In genomic region chr3:39061228-39061627, GRCh38 we compare ENCODE assay signal across 2 cellular contexts. TPM values are rescaled to one million over a fixed set of nuclear protein-coding genes. Genes with fewer than 3 reads are reported as not detected.
"Had no signal": no experiment of that assay in that cellular context is flagged by ENCODE, and none has a peak within 500 bp of the region (broad histone marks: within the 10 kb centered on the region; RNA-seq: fewer than 3 reads in every experiment).

No MANE protein-coding gene starts in this region.

RNA-seq across cellular contexts. Expression of gene SCN11A, which starts 9.5 kb away (rescaled TPM):
- total RNA-seq: epithelial cell of proximal tubule, foreskin keratinocyte had no signal
- polyA plus RNA-seq: foreskin keratinocyte had no signal
